In genomic region chr7:12091164-12091563, GRCh38 we compare ENCODE assay signal across 20 cellular contexts.
"Had no signal": no experiment of that assay in that cellular context is flagged by ENCODE, and none has a peak within 500 bp of the region (broad histone marks: within the 10 kb centered on the region; RNA-seq: fewer than 3 reads in every experiment).

No MANE protein-coding gene starts in this region.

- H3K27me3 ChIP-seq: cardiac muscle cell, esophagus squamous epithelium, tibial nerve had no signal

- ATAC-seq: activated CD8-positive, alpha-beta memory T cell treated with anti-CD3 and anti-CD28 coated beads, Interleukin-2, amount 10 ng/mL, durations not matched to agents 7 days and 5 days; WTC11 had no signal

- DNase-seq: activated CD4-positive, alpha-beta memory T cell treated with anti-CD3 and anti-CD28 coated beads, Interleukin-2, amount 10 ng/mL, durations not matched to agents 7 days and 5 days; activated CD4-positive, alpha-beta T cell treated with anti-CD3 and anti-CD28 coated beads for 48 hours; activated CD8-positive, alpha-beta memory T cell treated with anti-CD3 and anti-CD28 coated beads, Interleukin-2, amount 10 ng/mL, durations not matched to agents 7 days and 5 days; activated naive CD8-positive, alpha-beta T cell treated with anti-CD3 and anti-CD28 coated beads for 36 hours; amniotic stem cell; effector memory CD4-positive, alpha-beta T cell; esophagus squamous epithelium; hippocampal formation; left cardiac atrium; midbrain; nephron progenitor cell; occipital lobe; stimulated activated CD4-positive, alpha-beta T cell treated with anti-CD3 and anti-CD28 coated beads, Interleukin-15, amount 100 ng/mL, for 24 hours; stimulated activated CD4-positive, alpha-beta T cell treated with anti-CD3 and anti-CD28 coated beads, Interleukin-2, amount 100 ng/mL, for 48 hours had no signal

- H3K27ac ChIP-seq: cardiac muscle cell, esophagus squamous epithelium, tibial nerve had no signal

- FAIRE-seq: islet of Langerhans, TTC549 had no signal

- H3K4me3 ChIP-seq: cardiac muscle cell, esophagus squamous epithelium, lung, tibial nerve had no signal

- H3K9me3 ChIP-seq: esophagus squamous epithelium had no signal

- H3K36me3 ChIP-seq: cardiac muscle cell, esophagus squamous epithelium had no signal

- H3K4me1 ChIP-seq: esophagus squamous epithelium, tibial nerve had no signal
